Comparison of ENCODE assay signal across 1 cellular context in genomic region chr3:136350132-136350531, GRCh38.
TF ChIP-seq lines count a peak whose summit lies in the region.

No MANE protein-coding gene starts in this region.

TF ChIP-seq in WTC11, 78 proteins besides CTCF, POLR2A, EP300 and RAD21 (continued from another document):
- TF ChIP-seq, protein P1, sequence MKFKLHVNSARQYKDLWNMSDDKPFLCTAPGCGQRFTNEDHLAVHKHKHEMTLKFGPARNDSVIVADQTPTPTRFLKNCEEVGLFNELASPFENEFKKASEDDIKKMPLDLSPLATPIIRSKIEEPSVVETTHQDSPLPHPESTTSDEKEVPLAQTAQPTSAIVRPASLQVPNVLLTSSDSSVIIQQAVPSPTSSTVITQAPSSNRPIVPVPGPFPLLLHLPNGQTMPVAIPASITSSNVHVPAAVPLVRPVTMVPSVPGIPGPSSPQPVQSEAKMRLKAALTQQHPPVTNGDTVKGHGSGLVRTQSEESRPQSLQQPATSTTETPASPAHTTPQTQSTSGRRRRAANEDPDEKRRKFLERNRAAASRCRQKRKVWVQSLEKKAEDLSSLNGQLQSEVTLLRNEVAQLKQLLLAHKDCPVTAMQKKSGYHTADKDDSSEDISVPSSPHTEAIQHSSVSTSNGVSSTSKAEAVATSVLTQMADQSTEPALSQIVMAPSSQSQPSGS (CRISPR knock-in tag; IDR thresholded peaks at IDR 0.05; ENCODE audit: borderline replicate concordance, low read depth) = no peak
- TF ChIP-seq ATF1 (CRISPR knock-in tag; IDR thresholded peaks at IDR 0.05) (no peak), ZNF219 (CRISPR knock-in tag; IDR thresholded peaks at IDR 0.05; ENCODE audit: borderline replicate concordance) (no peak), MAX (CRISPR knock-in tag; IDR thresholded peaks at IDR 0.05) (no peak), MXD4 (CRISPR knock-in tag; IDR thresholded peaks at IDR 0.05; ENCODE audit: borderline replicate concordance) (no peak), ELF4 (CRISPR knock-in tag; IDR thresholded peaks at IDR 0.05; ENCODE audit: low read depth) (no peak), NFYB (CRISPR knock-in tag; conservative IDR thresholded peaks at IDR 0.05; ENCODE audit: low read depth) (no peak), ZBTB43 (CRISPR knock-in tag; IDR thresholded peaks at IDR 0.05) (no peak), FOXK1 (CRISPR knock-in tag; IDR thresholded peaks at IDR 0.05) (no peak), NR1H2 (CRISPR knock-in tag; IDR thresholded peaks at IDR 0.05) (no peak)
- TF ChIP-seq, protein P2, sequence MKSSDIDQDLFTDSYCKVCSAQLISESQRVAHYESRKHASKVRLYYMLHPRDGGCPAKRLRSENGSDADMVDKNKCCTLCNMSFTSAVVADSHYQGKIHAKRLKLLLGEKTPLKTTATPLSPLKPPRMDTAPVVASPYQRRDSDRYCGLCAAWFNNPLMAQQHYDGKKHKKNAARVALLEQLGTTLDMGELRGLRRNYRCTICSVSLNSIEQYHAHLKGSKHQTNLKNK (CRISPR knock-in tag; IDR thresholded peaks at IDR 0.05) = no peak
